In the genomic region with DNA sequence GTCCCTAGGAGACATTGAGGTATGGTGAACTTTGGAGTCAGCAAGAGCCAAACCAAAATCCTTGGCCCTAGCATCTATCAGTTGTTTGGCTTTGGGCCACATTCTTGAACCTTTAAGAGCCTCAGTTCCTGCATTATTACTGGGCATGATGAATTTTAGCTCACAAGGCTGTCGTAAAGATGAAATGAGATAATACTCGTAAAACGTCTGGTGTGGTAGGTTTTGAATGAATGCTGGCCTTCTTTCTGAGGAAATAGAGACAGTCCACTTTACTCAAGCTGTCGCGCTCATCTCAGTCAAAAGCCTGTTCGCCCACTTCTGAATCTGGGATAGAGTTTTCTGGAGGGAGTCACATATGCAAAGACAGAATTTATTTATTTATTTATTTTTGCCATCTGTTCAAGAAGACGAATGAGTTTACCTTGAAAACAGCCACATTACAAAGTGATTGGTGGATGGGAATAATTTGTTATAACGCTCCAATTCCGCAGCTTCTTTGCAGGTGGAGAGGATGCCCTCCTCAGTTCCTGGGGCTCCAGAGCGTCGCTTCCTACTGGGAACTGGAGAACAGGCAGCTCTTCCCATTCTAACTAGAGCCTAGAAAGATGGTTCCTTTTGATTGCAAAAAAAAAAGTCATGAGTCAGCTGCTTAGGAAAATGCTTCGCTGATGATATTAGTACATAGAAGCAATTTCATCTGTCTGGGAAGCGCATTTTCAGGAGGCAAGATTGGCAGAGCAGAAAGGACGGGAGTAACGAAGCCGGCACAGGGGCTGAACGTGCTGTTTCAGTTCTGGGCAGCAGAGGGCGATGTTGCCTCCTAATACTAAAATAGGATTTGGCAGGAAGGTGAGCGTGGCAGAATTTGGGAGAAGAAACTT, we compare ENCODE assay signal across 9 cellular contexts. TPM values are rescaled to one million over a fixed set of nuclear protein-coding genes. Genes with fewer than 3 reads are reported as not detected.
A peak's percentile ranks its signal among the peaks of the same experiment; 100 is the strongest.
DNase-seq lines count a peak whose midpoint lies in the region; TF ChIP-seq lines count a peak whose summit lies in the region.
"Had no signal": no experiment of that assay in that cellular context is flagged by ENCODE, and none has a peak within 500 bp of the region (broad histone marks: within the 10 kb centered on the region; RNA-seq: fewer than 3 reads in every experiment).

No MANE protein-coding gene starts in this region.

- H3K27ac Mint-ChIP-seq in type B pancreatic cell = no peak overlapping the region

- H3K4me2 ChIP-seq in neural cell (ENCODE audit: low read length) = no peak overlapping the region
- H3K4me2 ChIP-seq: BLaER1 treated with 17β-estradiol and CSF1 and Interleukin-3, amounts not matched to agents 10 nM and 100 nM had no signal

- DNase-seq in SIG-M5 treated with dmso at 0.1 percent for 504 hours (lab: John Stamatoyannopoulos, UW; ENCODE audit: unreplicated experiment) (peak; percentile 38), SIG-M5 (lab: John Stamatoyannopoulos, UW) (no peak), HL-60 (ENCODE audit: low read depth in 1 of 2, low spot score in 1 of 2) (peak; percentile 1 to 29), NCI-H82 treated with DMSO at 0.1 percent for 48 hours (lab: John Stamatoyannopoulos, UW; ENCODE audit: unreplicated experiment) (peak; percentile 62), activated T-cell treated with anti-CD3 and anti-CD28 coated beads for 24 hours (ENCODE audit: low read depth) (peak; percentile 30), fibroblast of peridontal ligament (ENCODE audit: extremely low read depth) (peak; percentile 79), type B pancreatic cell (ENCODE audit: extremely low spot score, unreplicated experiment) (peak; percentile 79)

- no peaks in the 10 kb centered on the region for H3F3A ChIP-seq in neural cell (ENCODE audit: insufficient read depth, low read length, poor library complexity, severe bottlenecking)

- no peak overlapping the region for H3K9ac ChIP-seq in neural cell (ENCODE audit: low read length)
- H3K9ac ChIP-seq: BLaER1 treated with 17β-estradiol and CSF1 and Interleukin-3, amounts not matched to agents 10 nM and 100 nM had no signal

- no peaks in the 10 kb centered on the region for H3K36me3 ChIP-seq in neural cell (ENCODE audit: insufficient read depth, low read length)
- H3K36me3 ChIP-seq: BLaER1 treated with 17β-estradiol and CSF1 and Interleukin-3, amounts not matched to agents 10 nM and 100 nM had no signal

- H3K4me3 ChIP-seq in HL-60 (replicated peaks; ENCODE audit: insufficient read depth, low read length) (no peak overlapping the region), neural cell (ENCODE audit: low read length) (no peak overlapping the region)
- H3K4me3 ChIP-seq: BLaER1 treated with 17β-estradiol and CSF1 and Interleukin-3, amounts not matched to agents 10 nM and 100 nM had no signal

- H3K27me3 Mint-ChIP-seq in type B pancreatic cell = peaks cover 34% of the 10 kb centered on the region

- no peaks in the 10 kb centered on the region for H3K36me3 Mint-ChIP-seq in type B pancreatic cell

- no peak overlapping the region for H2AFZ ChIP-seq in neural cell (ENCODE audit: low read depth, low read length)

- no peaks in the 10 kb centered on the region for H3K79me2 ChIP-seq in neural cell (replicated peaks; ENCODE audit: insufficient read depth, low read length)

- H3K9me2 ChIP-seq in neural cell (ENCODE audit: insufficient read depth, low read length) = no peaks in the 10 kb centered on the region

- peaks cover 21% of the 10 kb centered on the region for H3K4me1 Mint-ChIP-seq in type B pancreatic cell (ENCODE audit: unreplicated experiment)

- no peak overlapping the region for H3K4me3 Mint-ChIP-seq in type B pancreatic cell

- H3K27ac ChIP-seq in HL-60 (replicated peaks) (no peak overlapping the region), neural cell (ENCODE audit: low read length) (no peak overlapping the region)
- H3K27ac ChIP-seq: BLaER1 treated with 17β-estradiol and CSF1 and Interleukin-3, amounts not matched to agents 10 nM and 100 nM had no signal

- no peaks in the 10 kb centered on the region for H4K20me1 ChIP-seq in neural cell (ENCODE audit: insufficient read depth)
- H4K20me1 ChIP-seq: BLaER1 treated with 17β-estradiol and CSF1 and Interleukin-3, amounts not matched to agents 10 nM and 100 nM had no signal

- TF ChIP-seq CTCF in HL-60 (IDR thresholded peaks at IDR 0.05; ENCODE audit: insufficient read depth, low read length) (peak; percentile 76), neural cell (IDR thresholded peaks at IDR 0.05; ENCODE audit: poor library complexity, severe bottlenecking) (peak; percentile 85), type B pancreatic cell (conservative IDR thresholded peaks at IDR 0.05) (peak; percentile 93)

- TF ChIP-seq EP300 in neural cell (conservative IDR thresholded peaks at IDR 0.05; ENCODE audit: poor library complexity, severe bottlenecking) = no peak

- H3K27me3 ChIP-seq in HL-60 (ENCODE audit: insufficient read depth, poor library complexity, severe bottlenecking) (no peaks in the 10 kb centered on the region), neural cell (ENCODE audit: insufficient read depth, low read depth, low read length) (no peaks in the 10 kb centered on the region)
- H3K27me3 ChIP-seq: BLaER1 treated with 17β-estradiol and CSF1 and Interleukin-3, amounts not matched to agents 10 nM and 100 nM had no signal

- no peaks in the 10 kb centered on the region for H3K9me3 Mint-ChIP-seq in type B pancreatic cell

- H3K9me3 ChIP-seq in neural cell (ENCODE audit: low read length) = no peaks in the 10 kb centered on the region
- H3K9me3 ChIP-seq: BLaER1 treated with 17β-estradiol and CSF1 and Interleukin-3, amounts not matched to agents 10 nM and 100 nM had no signal

- TF ChIP-seq RAD21 in neural cell (conservative IDR thresholded peaks at IDR 0.05) = peak; percentile 78

TF ChIP-seq in neural cell, 6 proteins besides CTCF, POLR2A, EP300 and RAD21:
- TF ChIP-seq, protein P1, sequence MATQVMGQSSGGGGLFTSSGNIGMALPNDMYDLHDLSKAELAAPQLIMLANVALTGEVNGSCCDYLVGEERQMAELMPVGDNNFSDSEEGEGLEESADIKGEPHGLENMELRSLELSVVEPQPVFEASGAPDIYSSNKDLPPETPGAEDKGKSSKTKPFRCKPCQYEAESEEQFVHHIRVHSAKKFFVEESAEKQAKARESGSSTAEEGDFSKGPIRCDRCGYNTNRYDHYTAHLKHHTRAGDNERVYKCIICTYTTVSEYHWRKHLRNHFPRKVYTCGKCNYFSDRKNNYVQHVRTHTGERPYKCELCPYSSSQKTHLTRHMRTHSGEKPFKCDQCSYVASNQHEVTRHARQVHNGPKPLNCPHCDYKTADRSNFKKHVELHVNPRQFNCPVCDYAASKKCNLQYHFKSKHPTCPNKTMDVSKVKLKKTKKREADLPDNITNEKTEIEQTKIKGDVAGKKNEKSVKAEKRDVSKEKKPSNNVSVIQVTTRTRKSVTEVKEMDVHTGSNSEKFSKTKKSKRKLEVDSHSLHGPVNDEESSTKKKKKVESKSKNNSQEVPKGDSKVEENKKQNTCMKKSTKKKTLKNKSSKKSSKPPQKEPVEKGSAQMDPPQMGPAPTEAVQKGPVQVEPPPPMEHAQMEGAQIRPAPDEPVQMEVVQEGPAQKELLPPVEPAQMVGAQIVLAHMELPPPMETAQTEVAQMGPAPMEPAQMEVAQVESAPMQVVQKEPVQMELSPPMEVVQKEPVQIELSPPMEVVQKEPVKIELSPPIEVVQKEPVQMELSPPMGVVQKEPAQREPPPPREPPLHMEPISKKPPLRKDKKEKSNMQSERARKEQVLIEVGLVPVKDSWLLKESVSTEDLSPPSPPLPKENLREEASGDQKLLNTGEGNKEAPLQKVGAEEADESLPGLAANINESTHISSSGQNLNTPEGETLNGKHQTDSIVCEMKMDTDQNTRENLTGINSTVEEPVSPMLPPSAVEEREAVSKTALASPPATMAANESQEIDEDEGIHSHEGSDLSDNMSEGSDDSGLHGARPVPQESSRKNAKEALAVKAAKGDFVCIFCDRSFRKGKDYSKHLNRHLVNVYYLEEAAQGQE (IDR thresholded peaks at IDR 0.05; ENCODE audit: borderline replicate concordance) = no peak
- TF ChIP-seq POLR2AphosphoS5 (IDR thresholded peaks at IDR 0.05) (no peak), EZH2 (IDR thresholded peaks at IDR 0.05; ENCODE audit: borderline replicate concordance, insufficient read depth, low read length, poor library complexity, severe bottlenecking) (no peak), MXI1 (conservative IDR thresholded peaks at IDR 0.05; ENCODE audit: poor library complexity, severe bottlenecking) (no peak), SMC3 (conservative IDR thresholded peaks at IDR 0.05; ENCODE audit: poor library complexity) (peak; percentile 81), TAF1 (IDR thresholded peaks at IDR 0.05; ENCODE audit: low read depth) (no peak)
TF ChIP-seq in neural cell: peak in this region for 1.

RNA-seq across cellular contexts. Expression of a gene that starts 49.9 kb away (rescaled TPM):
- polyA plus RNA-seq in neural cell = not detected in 2 replicates
- polyA minus RNA-seq in neural cell = not detected in 2 replicates
- 1.5 and 1.8 TPM in 2 replicates for total RNA-seq in type B pancreatic cell (ENCODE audit: low replicate concordance)
